ENCODE assay signal across 1 cellular context in genomic region chrX:115892787-115893671, GRCh38.
TF ChIP-seq lines count a peak whose summit lies in the region.

No MANE protein-coding gene starts in this region.

TF ChIP-seq in HEK293, 187 proteins besides CTCF, POLR2A, EP300 and RAD21 (continued from another document):
- TF ChIP-seq ZBTB11 (tag by site-specific recombination; conservative IDR thresholded peaks at IDR 0.05; ENCODE audit: low read depth): peak; percentile 71
- no peak for TF ChIP-seq ZNF23 (tag by site-specific recombination; IDR thresholded peaks at IDR 0.05; ENCODE audit: borderline replicate concordance)
- TF ChIP-seq ZSCAN30 (tag by site-specific recombination; IDR thresholded peaks at IDR 0.05): peak; percentile 72
- TF ChIP-seq SALL2 (tag by site-specific recombination; IDR thresholded peaks at IDR 0.05; ENCODE audit: borderline replicate concordance): no peak
- TF ChIP-seq YY2 (tag by site-specific recombination; IDR thresholded peaks at IDR 0.05): peak; percentile 83
- TF ChIP-seq PATZ1 (tag by site-specific recombination; IDR thresholded peaks at IDR 0.05): peak; percentile 71
- TF ChIP-seq ZNF239 (tag by site-specific recombination; IDR thresholded peaks at IDR 0.05): peak; percentile 80; the same call in 1 of the 2 replicates
- TF ChIP-seq ZNF146 (tag by site-specific recombination; IDR thresholded peaks at IDR 0.05): 0 out of 2 replicates have a peak, but pooled peaks have one; percentile 6
